In genomic region chr10:34547695-34548094, GRCh38 we compare ENCODE assay signal across 18 cellular contexts.
DNase-seq lines count a peak whose midpoint lies in the region; ATAC-seq, FAIRE-seq and TF ChIP-seq lines count a peak whose summit lies in the region.
"Had no signal": no experiment of that assay in that cellular context is flagged by ENCODE, and none has a peak within 500 bp of the region (broad histone marks: within the 10 kb centered on the region; RNA-seq: fewer than 3 reads in every experiment).

No MANE protein-coding gene starts in this region.

- intact Hi-C loops in HepG2 (cut with micrococcal nuclease; ENCODE audit: unreplicated experiment) (no loop called here), right lobe of liver (cut with DNase I) (no loop called here)

- CTCF ChIA-PET in HepG2 (lab: Yijun Ruan, JAX; ENCODE audit: low intra/inter-chr PET ratio, low total read pairs) = no interaction called here

- H3K36me3 Mint-ChIP-seq in astrocyte (ENCODE audit: low read depth, unreplicated experiment) = peaks cover 2% of the 10 kb centered on the region
- no peaks in the 10 kb centered on the region for H3K36me3 Mint-ChIP-seq in glutamatergic neuron (ENCODE audit: unreplicated experiment)
- H3K36me3 Mint-ChIP-seq: CD14-positive monocyte; CD4-positive, alpha-beta memory T cell had no signal

- H4K20me1 ChIP-seq in HepG2 (ENCODE audit: insufficient read depth, low read length) = 0 out of 2 replicates have a peak, but pooled peaks cover 6% of the 10 kb centered on the region
- H4K20me1 ChIP-seq in astrocyte (ENCODE audit: insufficient read depth, low read length) = peaks cover 7% of the 10 kb centered on the region

- peak overlapping the region; percentile 55 for H3K27ac Mint-ChIP-seq in astrocyte (ENCODE audit: unreplicated experiment)
- H3K27ac Mint-ChIP-seq in glutamatergic neuron (ENCODE audit: unreplicated experiment) = peak overlapping the region; percentile 0
- H3K27ac Mint-ChIP-seq: CD14-positive monocyte; CD4-positive, alpha-beta memory T cell; HFFc6 had no signal

- in situ Hi-C loops in HepG2 (cut with HindIII; ENCODE audit: extremely low pct_ligation_motif_present, low pct_unique_long_range_greater_than_20kb) = no loop called here

- ATAC-seq in HepG2 (no peak), right lobe of liver (no peak)
- ATAC-seq: A549 had no signal

- H3K4me1 ChIP-seq in HepG2 (ENCODE audit: insufficient read depth, low read length) = peaks cover 23% of the 10 kb centered on the region
- H3K4me1 ChIP-seq in right lobe of liver = peaks cover 0 to 25% (median 8%) of the 10 kb centered on the region in 4 donors
- no peaks in the 10 kb centered on the region for H3K4me1 ChIP-seq in astrocyte (ENCODE audit: insufficient read depth, low read length)
- H3K4me1 ChIP-seq: BLaER1 had no signal

- FAIRE-seq in HepG2 (lab: Jason Lieb, UNC) = no peak
- no peak for FAIRE-seq in astrocyte (lab: Jason Lieb, UNC)
- FAIRE-seq: A549, HTR-8/SVneo had no signal

- H3K4me3 Mint-ChIP-seq in astrocyte (ENCODE audit: unreplicated experiment) (no peak overlapping the region), glutamatergic neuron (ENCODE audit: unreplicated experiment) (no peak overlapping the region)
- H3K4me3 Mint-ChIP-seq: CD14-positive monocyte; CD4-positive, alpha-beta memory T cell; HFFc6 had no signal

- H3K27me3 Mint-ChIP-seq in astrocyte (ENCODE audit: low read depth, unreplicated experiment) (no peaks in the 10 kb centered on the region), glutamatergic neuron (ENCODE audit: unreplicated experiment) (no peaks in the 10 kb centered on the region)
- H3K27me3 Mint-ChIP-seq: CD4-positive, alpha-beta memory T cell had no signal

- peaks cover 10% of the 10 kb centered on the region for H3K4me1 Mint-ChIP-seq in astrocyte (ENCODE audit: low read depth, unreplicated experiment)
- H3K4me1 Mint-ChIP-seq in glutamatergic neuron (ENCODE audit: low read depth, unreplicated experiment) = peaks cover 16% of the 10 kb centered on the region
- H3K4me1 Mint-ChIP-seq: CD14-positive monocyte; CD4-positive, alpha-beta memory T cell had no signal

- TF ChIP-seq POLR2A in HepG2 (IDR thresholded peaks at IDR 0.05; ENCODE audit: insufficient read depth in 1 of 2, low read depth in 2 of 2, low read length in 2 of 2) (no peak), right lobe of liver (IDR thresholded peaks at IDR 0.05) (no peak)

- DNase-seq in HepG2 (ENCODE audit: low spot score) = no peak
- no peak for DNase-seq in right lobe of liver
- no peak for DNase-seq in astrocyte (ENCODE audit: low read depth)
- DNase-seq in glutamatergic neuron = no peak
- DNase-seq in effector CD8-positive, alpha-beta T cell (lab: John Stamatoyannopoulos, UW) = no peak
- no peak for DNase-seq in NK-92 (lab: John Stamatoyannopoulos, UW; ENCODE audit: unreplicated experiment)
- DNase-seq in NCI-H524 treated with DMSO at 0.1 percent for 48 hours (lab: John Stamatoyannopoulos, UW) = no peak
- no peak for DNase-seq in caudate nucleus (lab: John Stamatoyannopoulos, UW)
- DNase-seq: CD4-positive, alpha-beta memory T cell; DMS79 treated with DMSO at 0.1 percent for 48 hours; GF-D8; GM23248; HFFc6 had no signal

- H3K79me2 ChIP-seq in HepG2 (ENCODE audit: insufficient read depth, low read length) = peaks cover 9% of the 10 kb centered on the region
- H3K79me2 ChIP-seq in astrocyte (ENCODE audit: insufficient read depth, low read length) = no peaks in the 10 kb centered on the region

- H3K4me3 ChIP-seq in HepG2 (replicated peaks in 1 of 3; ENCODE audit: insufficient read depth in 1 of 3, low read depth in 2 of 3, low read length in 3 of 3) (no peak overlapping the region), right lobe of liver (no peak overlapping the region), astrocyte (ENCODE audit: insufficient read depth, low read depth, low read length) (no peak overlapping the region)
- H3K4me3 ChIP-seq: A549, BLaER1, GM23248 had no signal

- H3K27me3 ChIP-seq in HepG2 (ENCODE audit: control insufficient read depth in 1 of 2, insufficient read depth in 2 of 2, low read length in 2 of 2) (no peaks in the 10 kb centered on the region), right lobe of liver (no peaks in the 10 kb centered on the region), astrocyte (ENCODE audit: insufficient read depth, low read length) (no peaks in the 10 kb centered on the region)
- H3K27me3 ChIP-seq: BLaER1 had no signal

- WGBS in HepG2 (ENCODE audit: low lambda C conversion rate) = 98% methylated on average over 2 of the region's 2 CpGs
- 86% methylated on average over 2 of the region's 2 CpGs for WGBS in right lobe of liver (ENCODE audit: insufficient coverage, low coverage, low lambda C conversion rate, missing lambda C conversion rate)

- H3K9me3 Mint-ChIP-seq in astrocyte (ENCODE audit: unreplicated experiment) (no peaks in the 10 kb centered on the region), glutamatergic neuron (ENCODE audit: unreplicated experiment) (no peaks in the 10 kb centered on the region)
- H3K9me3 Mint-ChIP-seq: CD4-positive, alpha-beta memory T cell; HFFc6 had no signal

- no TSS peak for BruUV-seq in HepG2 (replicated peaks; lab: Mats Ljungman, UMichigan)

- H3K36me3 ChIP-seq in HepG2 (replicated peaks in 1 of 2; ENCODE audit: control insufficient read depth in 1 of 2, insufficient read depth in 2 of 2, low read length in 2 of 2) = no peaks in the 10 kb centered on the region
- H3K36me3 ChIP-seq in right lobe of liver = no peaks in the 10 kb centered on the region
- H3K36me3 ChIP-seq in astrocyte (ENCODE audit: insufficient read depth, low read length) = no peaks in the 10 kb centered on the region
- H3K36me3 ChIP-seq: BLaER1 had no signal

- no peak overlapping the region for H3K9ac ChIP-seq in HepG2 (ENCODE audit: insufficient read depth, low read depth, low read length)
- no peak overlapping the region for H3K9ac ChIP-seq in astrocyte (ENCODE audit: low read length)
- H3K9ac ChIP-seq: BLaER1, GM23248 had no signal

- H3K9me3 ChIP-seq in HepG2 (ENCODE audit: low read length) (no peaks in the 10 kb centered on the region), right lobe of liver (no peaks in the 10 kb centered on the region), astrocyte (ENCODE audit: insufficient read depth, low read depth, low read length) (no peaks in the 10 kb centered on the region)
- H3K9me3 ChIP-seq: A549, BLaER1 had no signal

- TF ChIP-seq EP300 in HepG2 (IDR thresholded peaks at IDR 0.05; ENCODE audit: low read depth in 2 of 2, low read length in 2 of 2) (no peak), HepG2 (CRISPR knock-in tag; IDR thresholded peaks at IDR 0.05; ENCODE audit: borderline replicate concordance) (no peak)

- TF ChIP-seq CTCF in HepG2 (CRISPR knock-in tag; IDR thresholded peaks at IDR 0.05) (no peak), right lobe of liver (IDR thresholded peaks at IDR 0.05) (no peak), astrocyte (IDR thresholded peaks at IDR 0.05; ENCODE audit: insufficient read depth, low read depth, low read length) (no peak), glutamatergic neuron (IDR thresholded peaks at IDR 0.05; ENCODE audit: partially characterized antibody, unreplicated experiment) (no peak)

- TF ChIP-seq RAD21 in HepG2 (CRISPR knock-in tag; IDR thresholded peaks at IDR 0.05) = no peak

- H3K27ac ChIP-seq in HepG2 (ENCODE audit: extremely low read length, insufficient read depth, low read length) (no peak overlapping the region), right lobe of liver (no peak overlapping the region), astrocyte (ENCODE audit: low read depth, low read length) (no peak overlapping the region), caudate nucleus (ENCODE audit: low read depth, low read length) (no peak overlapping the region)
- H3K27ac ChIP-seq: 22Rv1, A549, BLaER1, GM23248 had no signal

- H3K4me2 ChIP-seq in HepG2 (ENCODE audit: low read depth, low read length) (no peak overlapping the region), astrocyte (ENCODE audit: low read length) (no peak overlapping the region)
- H3K4me2 ChIP-seq: A549, BLaER1 had no signal

- POLR2A ChIA-PET in HepG2 (lab: Yijun Ruan, JAX) = no interaction called here

- H2AFZ ChIP-seq in HepG2 (ENCODE audit: low read length) = no peak overlapping the region
- H2AFZ ChIP-seq in astrocyte (ENCODE audit: low read depth, low read length) = no peak overlapping the region
- H2AFZ ChIP-seq: GM23248 had no signal

TF ChIP-seq in HepG2, 621 proteins besides CTCF, POLR2A, EP300 and RAD21:
- TF ChIP-seq ATF7 (IDR thresholded peaks at IDR 0.05) (peak; percentile 58; the same call in 1 of the 2 replicates), ATF7 (CRISPR knock-in tag; IDR thresholded peaks at IDR 0.05) (no peak), CREB1 (IDR thresholded peaks at IDR 0.05) (peak; percentile 7; the same call in 1 of the 2 replicates), CREB1 (CRISPR knock-in tag; IDR thresholded peaks at IDR 0.05) (no peak), EZH2 (conservative IDR thresholded peaks at IDR 0.05; ENCODE audit: low read depth, low read length) (no peak), NR2C2 (CRISPR knock-in tag; IDR thresholded peaks at IDR 0.05; ENCODE audit: borderline replicate concordance) (no peak)
